ENCODE assay signal across 8 cellular contexts in genomic region chr1:244451951-244452795, GRCh38. TPM values are rescaled to one million over a fixed set of nuclear protein-coding genes. Genes with fewer than 3 reads are reported as not detected.
DNase-seq lines count a peak whose midpoint lies in the region; ATAC-seq and TF ChIP-seq lines count a peak whose summit lies in the region.

No MANE protein-coding gene starts in this region.

- peak; percentile 45 for TF ChIP-seq CTCF in CD4-positive, alpha-beta T cell (IDR thresholded peaks at IDR 0.05)
- TF ChIP-seq CTCF in liver (IDR thresholded peaks at IDR 0.05; ENCODE audit: low read depth, low read length, missing input control) = peak; percentile 49

- H3K27ac Mint-ChIP-seq in CD4-positive, alpha-beta T cell = peak overlapping the region; percentile 98

- WGBS in liver = 6% methylated on average over 47 of the region's 47 CpGs

- H3K9ac ChIP-seq in liver (ENCODE audit: low read depth in 1 of 2, low read length in 2 of 2) = peak overlapping the region; percentile 43 to 47

- H3K27me3 Mint-ChIP-seq in CD4-positive, alpha-beta T cell = no peaks in the 10 kb centered on the region

- no peaks in the 10 kb centered on the region for H3K27me3 ChIP-seq in CD4-positive, alpha-beta T cell (ENCODE audit: control insufficient read depth, insufficient read depth, low read length)
- H3K27me3 ChIP-seq in liver (ENCODE audit: control insufficient read depth in 4 of 4, insufficient read depth in 4 of 4, low read length in 3 of 4) = no peaks in the 10 kb centered on the region

- ATAC-seq in CD4-positive, alpha-beta T cell (ENCODE audit: poor library complexity) = peak; percentile 83
- ATAC-seq in GM19452 (IDR thresholded peaks at IDR 0.05; ENCODE audit: unreplicated experiment) = peak; percentile 94
- peak; percentile 70 for ATAC-seq in HG03575 (IDR thresholded peaks at IDR 0.05; ENCODE audit: extremely low read depth, insufficient number of reproducible peaks, low FRiP score, unreplicated experiment)

- peak; percentile 59 to 63 for TF ChIP-seq RAD21 in liver (IDR thresholded peaks at IDR 0.05)

- H3K9me3 Mint-ChIP-seq in CD4-positive, alpha-beta T cell = peaks cover 2% of the 10 kb centered on the region

- peaks cover 27% of the 10 kb centered on the region for H3K36me3 Mint-ChIP-seq in CD4-positive, alpha-beta T cell (ENCODE audit: low read depth)

- POLR2A ChIA-PET in CD4-positive, alpha-beta T cell (lab: Charles Lee) = interaction anchor here (1.1 to 3.7 kb wide), 8 partner anchors 8 to 1197 kb away, joined by 3 to 36 read pairs (median 10); partner anchors contain the start of genes CATSPERE, CEP170, HNRNPU and SDCCAG8

- H3K4me1 Mint-ChIP-seq in CD4-positive, alpha-beta T cell (ENCODE audit: low read depth) = peaks cover 42% of the 10 kb centered on the region

- CTCF ChIA-PET in CD4-positive, alpha-beta T cell (lab: Charles Lee) = interaction anchor here (1.2 kb wide), 1 partner anchor 200 kb away, joined by 4 read pairs; the partner anchor contains the start of gene DESI2

- intact Hi-C loops in CD4-positive, alpha-beta T cell (cut with DNase I, micrococcal nuclease) = loop anchor here (2.0 to 10.0 kb wide), 12 partner anchors 125 to 1200 kb away; partner anchors contain the start of genes HNRNPU (in 2 of the 2), CEP170 (in 1 of the 2), COX20 (in 1 of the 2) and DESI2 (in 1 of the 2)

- peaks cover 3 to 18% (median 11%) of the 10 kb centered on the region in 4 donors for H3K4me1 ChIP-seq in liver (ENCODE audit: control insufficient read depth in 4 of 4, insufficient read depth in 4 of 4, low read length in 3 of 4)

- H3K9me3 ChIP-seq in CD4-positive, alpha-beta T cell (ENCODE audit: control insufficient read depth, low read length) = no peaks in the 10 kb centered on the region
- no peaks in the 10 kb centered on the region for H3K9me3 ChIP-seq in liver (ENCODE audit: control insufficient read depth in 4 of 4, low read length in 3 of 4)

- H3K36me3 ChIP-seq in liver (ENCODE audit: control insufficient read depth in 4 of 4, insufficient read depth in 3 of 4, low read depth in 1 of 4, low read length in 3 of 4) = no peaks in the 10 kb centered on the region

- H3K4me3 ChIP-seq in liver (ENCODE audit: low read depth in 1 of 3, low read length in 3 of 3) = peak overlapping the region; percentile 48 to 73 (median 49)

- peak overlapping the region; percentile 96 for H3K27ac ChIP-seq in CD4-positive, alpha-beta T cell (ENCODE audit: low read depth, low read length)
- H3K27ac ChIP-seq in liver (ENCODE audit: low read depth in 1 of 2, low read length in 2 of 2) = peak overlapping the region; percentile 88

- peak overlapping the region; percentile 93 for H3K4me3 Mint-ChIP-seq in CD4-positive, alpha-beta T cell

- DNase-seq in CD4-positive, alpha-beta T cell = peak; percentile 97 to 99 (median 99)
- DNase-seq in NCI-H774 (lab: John Stamatoyannopoulos, UW) (peak; percentile 100), dermis blood vessel endothelial cell (peak; percentile 100)
- DNase-seq in activated CD4-positive, alpha-beta T cell treated with anti-CD3 and anti-CD28 coated beads, Interleukin-2, amount 50 U/mL, for 48 hours = peak; percentile 98
- DNase-seq in stimulated activated CD4-positive, alpha-beta T cell treated with anti-CD3 and anti-CD28 coated beads, Interleukin-4, amount 100 ng/mL, for 1 hour = peak; percentile 99

TF ChIP-seq in liver, 16 proteins besides CTCF, POLR2A, EP300 and RAD21:
- TF ChIP-seq ATF3 (IDR thresholded peaks at IDR 0.05) = no peak
- TF ChIP-seq EGR1 (IDR thresholded peaks at IDR 0.05; ENCODE audit: low read depth in 2 of 2) = peak in 1 of 2 donors; percentile 38
- TF ChIP-seq ZBTB33 (IDR thresholded peaks at IDR 0.05) = peak; percentile 98
- TF ChIP-seq MAX (IDR thresholded peaks at IDR 0.05) = peak; percentile 80
- TF ChIP-seq TAF1 (conservative IDR thresholded peaks at IDR 0.05) = no peak
- TF ChIP-seq JUND (IDR thresholded peaks at IDR 0.05) = peak in 1 of 2 donors; percentile 38
- TF ChIP-seq YY1 (IDR thresholded peaks at IDR 0.05) = peak; percentile 94
- TF ChIP-seq REST (IDR thresholded peaks at IDR 0.05) = peak; percentile 76
- TF ChIP-seq SP1 (IDR thresholded peaks at IDR 0.05) = peak; percentile 76
- peak in 1 of 2 donors; percentile 82 for TF ChIP-seq GABPA (IDR thresholded peaks at IDR 0.05 in 1 of 2, conservative IDR thresholded peaks at IDR 0.05 in 1 of 2)
- peak; percentile 20 for TF ChIP-seq FOXA2 (IDR thresholded peaks at IDR 0.05)
- TF ChIP-seq FOXA1 (IDR thresholded peaks at IDR 0.05) = no peak
- TF ChIP-seq HNF4G (IDR thresholded peaks at IDR 0.05) = no peak
- TF ChIP-seq RXRA (IDR thresholded peaks at IDR 0.05) = peak; percentile 13 to 42
- TF ChIP-seq NR2F2 (IDR thresholded peaks at IDR 0.05) = no peak
- TF ChIP-seq HNF4A (conservative IDR thresholded peaks at IDR 0.05) = no peak

RNA-seq across cellular contexts. Expression of gene ADSS2, which starts 0.5 kb away (rescaled TPM):
- 10 to 100 TPM; 30.8 to 34.0 TPM for total RNA-seq in CD4-positive, alpha-beta T cell
- 92.1 and 124 TPM in 2 replicates for total RNA-seq in dermis blood vessel endothelial cell
- 10 to 100 TPM; 13.5 to 17.3 TPM for total RNA-seq in liver
- 10 to 100 TPM in 1 of 2 donors, 1 to 10 TPM in 1; 7.3 to 11.7 TPM for polyA plus RNA-seq in liver

RNA-seq across cellular contexts. Expression of gene CATSPERE, which starts 8.9 kb away (rescaled TPM):
- total RNA-seq in CD4-positive, alpha-beta T cell = 1 to 10 TPM in 1 of 2 experiments, under 1 TPM in 1; 0.91 to 1.4 TPM
- total RNA-seq in dermis blood vessel endothelial cell = 0.42 and 1.4 TPM in 2 replicates
- total RNA-seq in liver = under 1 TPM; 0.75 to 0.79 TPM
- polyA plus RNA-seq in liver = under 1 TPM; 0.15 to 0.31 TPM

Comparison
In these comparisons a context has a peak if more than half of its experiments do, and no peak if none do; other contexts are left out.
1. Peak in every context shown above with its lines: DNase-seq, ATAC-seq, H3K4me3 ChIP-seq and H3K27ac ChIP-seq.